Comparison of ENCODE assay signal across 18 cellular contexts in the genomic region with DNA sequence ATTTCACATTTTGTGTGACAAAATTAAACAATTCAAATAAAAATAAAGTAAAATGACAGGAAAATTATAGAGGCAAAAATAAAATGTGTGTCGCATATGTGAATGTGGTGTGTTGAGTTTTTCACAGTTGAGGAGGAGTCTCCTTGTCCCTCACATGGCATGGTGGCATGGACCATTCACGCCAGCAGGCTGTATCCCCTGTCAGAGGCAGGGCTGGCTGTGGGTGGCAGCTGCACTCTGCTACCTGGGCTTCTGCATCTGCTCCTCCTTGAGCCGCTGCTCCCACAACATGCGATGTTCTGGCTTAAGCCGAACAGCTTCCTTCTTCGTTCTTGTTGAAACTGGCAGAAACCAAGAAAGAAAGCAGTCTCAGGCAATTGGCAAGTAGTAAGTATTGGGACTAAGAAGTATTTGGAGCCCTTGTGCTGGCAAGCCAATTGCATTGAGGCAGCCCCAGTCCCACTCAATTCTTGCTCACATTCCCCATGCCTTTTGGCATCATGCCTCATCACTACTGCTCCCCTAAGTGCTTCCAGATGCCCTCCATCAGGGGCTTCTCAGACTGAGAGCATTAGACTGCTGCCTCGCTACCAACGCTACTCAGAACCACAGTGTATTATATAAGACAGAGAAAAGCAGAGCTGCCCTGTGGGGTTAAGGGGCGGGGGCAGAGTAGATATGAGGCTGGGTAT.
DNase-seq lines count a peak whose midpoint lies in the region; FAIRE-seq and TF ChIP-seq lines count a peak whose summit lies in the region.
"Had no signal": no experiment of that assay in that cellular context is flagged by ENCODE, and none has a peak within 500 bp of the region (broad histone marks: within the 10 kb centered on the region; RNA-seq: fewer than 3 reads in every experiment).

No MANE protein-coding gene starts in this region.

- H3K27me3 Mint-ChIP-seq in type B pancreatic cell, result no peaks in the 10 kb centered on the region

- FAIRE-seq in urothelium cell line (lab: Jason Lieb, UNC), result no peak

- H3K27ac ChIP-seq in GM23248, result no peak overlapping the region
- H3K27ac ChIP-seq: dorsolateral prefrontal cortex, foreskin keratinocyte, ovary, testis had no signal

- H4K20me1 ChIP-seq in GM23248 (ENCODE audit: insufficient read depth), result no peaks in the 10 kb centered on the region

- H3K36me3 Mint-ChIP-seq in type B pancreatic cell, result no peaks in the 10 kb centered on the region
- H3K36me3 Mint-ChIP-seq: CD4-positive, CD25-positive, alpha-beta regulatory T cell had no signal

- in situ Hi-C loops in GM23248 (cut with MboI) (loop anchor here (10.0 kb wide), 2 partner anchors 335 to 435 kb away; no protein-coding TSS in a partner anchor), KBM-7 (cut with MboI; ENCODE audit: low pct_unique_long_range_greater_than_20kb, low sequenced_read_pairs) (loop anchor here (25.0 kb wide), 1 partner anchor 313 kb away; no protein-coding TSS in a partner anchor)

- peaks cover 14% of the 10 kb centered on the region for H3K4me1 Mint-ChIP-seq in type B pancreatic cell (ENCODE audit: unreplicated experiment)
- H3K4me1 Mint-ChIP-seq: activated T-helper 17 cell treated with anti-CD3 and anti-CD28 coated beads, Interleukin-2, amount 50 U/mL, for 72 hours; CD4-positive, CD25-positive, alpha-beta regulatory T cell had no signal

- no peaks in the 10 kb centered on the region for H3K36me3 ChIP-seq in GM23248 (ENCODE audit: low read depth)
- H3K36me3 ChIP-seq: ovary had no signal

- H3F3A ChIP-seq in GM23248 (ENCODE audit: insufficient read depth), result no peaks in the 10 kb centered on the region

- H2AFZ ChIP-seq in GM23248, result peak overlapping the region; percentile 24

- H3K79me2 ChIP-seq in GM23248 (ENCODE audit: insufficient read depth), result no peaks in the 10 kb centered on the region

- WGBS in GM23248 (ENCODE audit: low coverage in 1 of 2, low lambda C conversion rate in 2 of 2, missing lambda C conversion rate in 2 of 2), 2 experiments, result 38 to 39% methylated on average over 9 of the region's 9 CpGs

- no peaks in the 10 kb centered on the region for H3K9me3 ChIP-seq in GM23248 (ENCODE audit: low read depth)
- H3K9me3 ChIP-seq: ovary, testis had no signal

- H3K9ac ChIP-seq in GM23248, result no peak overlapping the region

- no peaks in the 10 kb centered on the region for H3K9me2 ChIP-seq in GM23248 (ENCODE audit: insufficient read depth)

- no peaks in the 10 kb centered on the region for H3K9me3 Mint-ChIP-seq in type B pancreatic cell
- H3K9me3 Mint-ChIP-seq: activated T-helper 17 cell treated with anti-CD3 and anti-CD28 coated beads, Interleukin-2, amount 50 U/mL, for 72 hours had no signal

- DNase-seq in AG09319 (ENCODE audit: extremely low read depth, low read depth) (peak; percentile 82), GM23248 (peak; percentile 66), dedifferentiated amniotic fluid mesenchymal stem cell (ENCODE audit: extremely low spot score) (peak; percentile 49), myocyte (ENCODE audit: low read depth) (peak; percentile 8), type B pancreatic cell (ENCODE audit: extremely low spot score, unreplicated experiment) (no peak), urothelium cell line (ENCODE audit: low spot score) (no peak), KBM-7 (no peak), NCI-H526 treated with DMSO at 0.1 percent for 48 hours (lab: John Stamatoyannopoulos, UW) (no peak)
- DNase-seq: activated CD8-positive, alpha-beta T cell treated with anti-CD3 and anti-CD28 coated beads, Interleukin-2, amount 10 ng/mL, durations not matched to agents 7 days and 5 days; amygdala; CD4-positive, CD25-positive, alpha-beta regulatory T cell; dorsolateral prefrontal cortex; foreskin keratinocyte; midbrain; MV-4-11; ovary; testis had no signal

- H3K27me3 ChIP-seq in GM23248 (replicated peaks; ENCODE audit: insufficient read depth), result no peaks in the 10 kb centered on the region
- H3K27me3 ChIP-seq: dorsolateral prefrontal cortex, foreskin keratinocyte, ovary, testis had no signal

- no peak overlapping the region for H3K4me2 ChIP-seq in GM23248 (ENCODE audit: unreplicated experiment)

- no peak overlapping the region for H3K4me3 ChIP-seq in GM23248
- H3K4me3 ChIP-seq: dorsolateral prefrontal cortex, ovary, testis had no signal

- peaks cover 9% of the 10 kb centered on the region for H3K4me1 ChIP-seq in GM23248 (ENCODE audit: insufficient read depth)
- H3K4me1 ChIP-seq: foreskin keratinocyte had no signal

- no peak overlapping the region for H3K27ac Mint-ChIP-seq in type B pancreatic cell
- H3K27ac Mint-ChIP-seq: activated CD8-positive, alpha-beta T cell treated with anti-CD3 and anti-CD28 coated beads, Interleukin-2, amount 10 ng/mL, durations not matched to agents 7 days and 5 days; activated T-helper 17 cell treated with anti-CD3 and anti-CD28 coated beads, Interleukin-2, amount 50 U/mL, for 72 hours; CD4-positive, CD25-positive, alpha-beta regulatory T cell had no signal

- no peak overlapping the region for H3K4me3 Mint-ChIP-seq in type B pancreatic cell
- H3K4me3 Mint-ChIP-seq: activated CD8-positive, alpha-beta T cell treated with anti-CD3 and anti-CD28 coated beads, Interleukin-2, amount 10 ng/mL, durations not matched to agents 7 days and 5 days; activated T-helper 17 cell treated with anti-CD3 and anti-CD28 coated beads, Interleukin-2, amount 50 U/mL, for 72 hours; CD4-positive, CD25-positive, alpha-beta regulatory T cell had no signal

- TF ChIP-seq CTCF in AG09319 (IDR thresholded peaks at IDR 0.05; ENCODE audit: low read depth, low read length), result no peak
- TF ChIP-seq CTCF in type B pancreatic cell (conservative IDR thresholded peaks at IDR 0.05), result no peak

Comparison
In these comparisons a context has a peak if more than half of its experiments do, and no peak if none do; other contexts are left out.
1. DNase-seq: peak in AG09319 (single experiment), GM23248 (single experiment), dedifferentiated amniotic fluid mesenchymal stem cell (single experiment) and myocyte (single experiment); none in type B pancreatic cell (single experiment), urothelium cell line (single experiment), KBM-7 (single experiment) and NCI-H526 treated with DMSO at 0.1 percent for 48 hours (single experiment).